ENCODE assay signal across 8 cellular contexts in the genomic region with DNA sequence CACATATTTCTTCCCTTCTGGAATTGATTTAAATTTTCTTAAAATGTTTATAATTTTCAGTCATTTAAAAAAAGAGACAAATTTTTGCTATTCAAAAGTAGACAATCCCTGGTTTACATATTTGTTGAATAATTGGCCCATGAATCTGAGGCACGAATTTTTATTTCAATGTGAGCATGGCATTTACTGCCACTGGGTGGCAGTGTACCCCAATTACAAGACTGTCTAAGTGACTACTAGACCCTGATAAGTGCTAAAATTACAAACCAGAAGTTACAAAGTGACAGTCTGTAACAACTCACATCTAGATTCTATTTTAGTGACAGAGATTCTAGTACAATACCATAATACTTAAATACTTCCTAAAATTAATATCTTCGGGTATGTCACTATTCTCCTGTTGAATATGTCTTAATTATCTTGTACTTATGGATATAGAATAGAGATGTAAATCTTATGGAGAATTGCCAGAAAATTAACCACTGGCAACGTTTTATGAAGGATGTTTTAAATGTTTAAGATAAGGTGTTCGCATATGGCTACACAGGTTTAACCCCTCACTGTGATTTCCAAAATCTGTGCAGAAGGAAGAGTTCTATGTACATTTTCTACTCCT.
DNase-seq lines count a peak whose midpoint lies in the region; ATAC-seq and TF ChIP-seq lines count a peak whose summit lies in the region.

No MANE protein-coding gene starts in this region.

- H3K27ac ChIP-seq in transverse colon, result peak overlapping the region in 2 of 4 donors; percentile 13 to 29

- intact Hi-C loops in MCF 10A (cut with micrococcal nuclease) (loop anchor here (1.0 to 10.0 kb wide), 5 partner anchors 158 to 747 kb away; no protein-coding TSS in a partner anchor), transverse colon (cut with DNase I; ENCODE audit: low total_unique reads) (loop anchor here (5.0 kb wide), 2 partner anchors 411 to 486 kb away; partner anchors contain the start of gene MYOCD)

- H3K4me1 ChIP-seq in HAP-1 (no peaks in the 10 kb centered on the region), transverse colon (no peaks in the 10 kb centered on the region)

- no TSS peak for BruUV-seq in MCF 10A (replicated peaks; lab: Mats Ljungman, UMichigan)

- POLR2A ChIA-PET in MCF 10A (lab: Yijun Ruan, JAX), result interaction anchor here (0.7 to 1.2 kb wide), 2 partner anchors 20 to 767 kb away, joined by 3 read pairs; no protein-coding TSS in a partner anchor

- H3K27me3 ChIP-seq in HAP-1 (ENCODE audit: low read depth) (no peaks in the 10 kb centered on the region), transverse colon (no peaks in the 10 kb centered on the region)

- H3K27me3 Mint-ChIP-seq in MCF 10A (ENCODE audit: insufficient read depth, unreplicated experiment), result no peaks in the 10 kb centered on the region

- TF ChIP-seq CTCF in MCF 10A (IDR thresholded peaks at IDR 0.05; ENCODE audit: unreplicated experiment) (peak; percentile 76), transverse colon (IDR thresholded peaks at IDR 0.05) (peak; percentile 62 to 76 (median 67))

- H3K4me1 Mint-ChIP-seq in MCF 10A (ENCODE audit: insufficient read depth, unreplicated experiment), result no peaks in the 10 kb centered on the region

- no peaks in the 10 kb centered on the region for H3K9me3 ChIP-seq in HAP-1
- no peaks in the 10 kb centered on the region for H3K9me3 ChIP-seq in transverse colon

- in situ Hi-C loops in HAP-1 (cut with MboI; ENCODE audit: low sequenced_read_pairs) (loop anchor here (10.0 kb wide), 1 partner anchor 748 kb away; no protein-coding TSS in a partner anchor), transverse colon (cut with MboI; ENCODE audit: low pct_ligation_motif_present in 1 of 4, low pct_unique_long_range_greater_than_20kb in 1 of 4, low sequenced_read_pairs in 3 of 4) (loop anchor here in 2 of 4 donors (10.0 to 25.0 kb wide), 3 partner anchors 278 to 408 kb away; partner anchors contain the start of gene MYOCD (in 2 of the 2))

- no peak overlapping the region for H3K27ac Mint-ChIP-seq in MCF 10A (ENCODE audit: low read depth, unreplicated experiment)

- no peak overlapping the region for H3K4me3 Mint-ChIP-seq in MCF 10A (ENCODE audit: unreplicated experiment)

- TF ChIP-seq EP300 in transverse colon (IDR thresholded peaks at IDR 0.05; ENCODE audit: low read depth), result no peak

- no peak for ATAC-seq in GM21423 (IDR thresholded peaks at IDR 0.05; ENCODE audit: unreplicated experiment)

- 13 to 34% methylated on average over 4 of the region's 4 CpGs for WGBS in transverse colon (ENCODE audit: low coverage in 1 of 2), 2 donors

- H3K36me3 ChIP-seq in HAP-1 (replicated peaks), result no peaks in the 10 kb centered on the region
- H3K36me3 ChIP-seq in transverse colon, result no peaks in the 10 kb centered on the region

- no peak for TF ChIP-seq POLR2A in transverse colon (IDR thresholded peaks at IDR 0.05)

- DNase-seq in ELR (ENCODE audit: low read depth) (peak; percentile 54), HAP-1 (ENCODE audit: low spot score in 2 of 2) (peak; percentile 42 to 44), NCI-H460 (ENCODE audit: extremely low read depth, low read depth) (peak; percentile 49), MCF 10A (ENCODE audit: unreplicated experiment) (peak; percentile 56), kidney glomerular epithelial cell (lab: John Stamatoyannopoulos, UW) (peak; percentile 48), transverse colon (peak; percentile 18)
- no peak for DNase-seq in central memory CD4-positive, alpha-beta T cell

- H3K4me3 ChIP-seq in HAP-1 (no peak overlapping the region), transverse colon (no peak overlapping the region)

- no peaks in the 10 kb centered on the region for H3K36me3 Mint-ChIP-seq in MCF 10A (ENCODE audit: insufficient read depth, unreplicated experiment)

- CTCF ChIA-PET in MCF 10A (lab: Yijun Ruan, JAX), result interaction anchor here (0.5 to 6.6 kb wide), 26 partner anchors 9 to 775 kb away, joined by 3 to 90 read pairs (median 4); partner anchors contain the start of genes ELAC2 and MYOCD

- no peaks in the 10 kb centered on the region for H3K9me3 Mint-ChIP-seq in MCF 10A (ENCODE audit: unreplicated experiment)
